21 cellular contexts compared by ENCODE assay signal in genomic region chr18:58723810-58724602, GRCh38. TPM values are rescaled to one million over a fixed set of nuclear protein-coding genes. Genes with fewer than 3 reads are reported as not detected.
A peak's percentile ranks its signal among the peaks of the same experiment; 100 is the strongest.
DNase-seq lines count a peak whose midpoint lies in the region; TF ChIP-seq lines count a peak whose summit lies in the region.
"Had no signal": no experiment of that assay in that cellular context is flagged by ENCODE, and none has a peak within 500 bp of the region (broad histone marks: within the 10 kb centered on the region; RNA-seq: fewer than 3 reads in every experiment).

No MANE protein-coding gene starts in this region.

- no peak overlapping the region for H2BK15ac ChIP-seq in mesenchymal stem cell (ENCODE audit: low read depth, poor library complexity, severe bottlenecking)

- H3K4me2 ChIP-seq in mesenchymal stem cell (ENCODE audit: low read length, poor library complexity, severe bottlenecking), result no peak overlapping the region

- H4K8ac ChIP-seq in mesenchymal stem cell (ENCODE audit: low read length), result no peak overlapping the region

- H3K9me3 ChIP-seq in mesenchymal stem cell (ENCODE audit: control insufficient read depth, low read length), result no peaks in the 10 kb centered on the region
- H3K9me3 ChIP-seq: esophagus squamous epithelium had no signal

- H3K27ac ChIP-seq in mesenchymal stem cell (ENCODE audit: low read length, poor library complexity, severe bottlenecking), result no peak overlapping the region
- H3K27ac ChIP-seq: esophagus squamous epithelium had no signal

- no peak overlapping the region for H2BK120ac ChIP-seq in mesenchymal stem cell (ENCODE audit: low read depth, low read length)

- no peaks in the 10 kb centered on the region for H3K27me3 ChIP-seq in mesenchymal stem cell (ENCODE audit: control insufficient read depth in 1 of 2, insufficient read depth in 1 of 2, low read length in 2 of 2)
- H3K27me3 ChIP-seq: esophagus squamous epithelium had no signal

- no peak overlapping the region for H3K4ac ChIP-seq in mesenchymal stem cell (ENCODE audit: low read depth in 1 of 2, low read length in 2 of 2)

- peaks cover 17% of the 10 kb centered on the region for H3K79me1 ChIP-seq in mesenchymal stem cell (replicated peaks; ENCODE audit: low read length, poor library complexity, severe bottlenecking)

- H3K4me3 ChIP-seq in fibroblast of pulmonary artery (replicated peaks; ENCODE audit: low read depth, low read length), result no peak overlapping the region
- H3K4me3 ChIP-seq in mesenchymal stem cell (ENCODE audit: insufficient read depth in 1 of 2, low read depth in 1 of 2, low read length in 2 of 2), result no peak overlapping the region
- H3K4me3 ChIP-seq: esophagus squamous epithelium had no signal

- H3K23ac ChIP-seq in mesenchymal stem cell (ENCODE audit: low read length in 2 of 2), result no peak overlapping the region

- H4K91ac ChIP-seq in mesenchymal stem cell (ENCODE audit: low read length), result no peak overlapping the region

- DNase-seq in ELR (ENCODE audit: low read depth) (peak; percentile 11), NCI-H2171 (lab: John Stamatoyannopoulos, UW) (peak; percentile 79), fibroblast of pulmonary artery (ENCODE audit: low read depth) (peak; percentile 58), mesenchymal stem cell (peak; percentile 38), NCI-H1417 (lab: John Stamatoyannopoulos, UW) (no peak), amygdala (lab: John Stamatoyannopoulos, UW) (no peak)
- no peak for DNase-seq in central memory CD4-positive, alpha-beta T cell
- DNase-seq: activated CD8-positive, alpha-beta T cell treated with anti-CD3 and anti-CD28 coated beads, Interleukin-2, amount 10 ng/mL, durations not matched to agents 7 days and 5 days; activated naive CD8-positive, alpha-beta T cell treated with anti-CD3 and anti-CD28 coated beads, Interleukin-2, amount 10 ng/mL, durations not matched to agents 7 days and 5 days; AML-193; Calu3; effector CD4-positive, alpha-beta T cell; esophagus squamous epithelium; GDM1; GOT3; KG1; left cardiac atrium; NCI-H1092 treated with DMSO at 0.1 percent for 48 hours; NCI-H2227 treated with DMSO at 0.1 percent for 48 hours; stimulated activated CD4-positive, alpha-beta T cell treated with anti-CD3 and anti-CD28 coated beads, Interleukin-4, amount 100 ng/mL, for 1 hour; T-helper 17 cell had no signal

- no peak overlapping the region for H2AK5ac ChIP-seq in mesenchymal stem cell (ENCODE audit: low read length, severe bottlenecking)

- H2AFZ ChIP-seq in mesenchymal stem cell (ENCODE audit: low read depth, low read length), result no peak overlapping the region

- no peak overlapping the region for H3K9ac ChIP-seq in mesenchymal stem cell (ENCODE audit: low read length)

- no peak overlapping the region for H3K18ac ChIP-seq in mesenchymal stem cell (ENCODE audit: low read depth in 1 of 2, low read length in 2 of 2)

- peaks cover 5% of the 10 kb centered on the region for H3K4me1 ChIP-seq in mesenchymal stem cell (ENCODE audit: control insufficient read depth, insufficient read depth, low read depth, low read length)
- H3K4me1 ChIP-seq: esophagus squamous epithelium had no signal

- no peak overlapping the region for H3K14ac ChIP-seq in mesenchymal stem cell (ENCODE audit: low read length in 2 of 2)

- H2BK5ac ChIP-seq in mesenchymal stem cell (ENCODE audit: low read depth, low read length, poor library complexity, severe bottlenecking), result no peak overlapping the region

- peaks cover 11 to 16% of the 10 kb centered on the region in 2 experiments for H3K36me3 ChIP-seq in mesenchymal stem cell (ENCODE audit: control insufficient read depth in 1 of 2, insufficient read depth in 2 of 2, low read depth in 1 of 2, low read length in 2 of 2)

- H2BK12ac ChIP-seq in mesenchymal stem cell (ENCODE audit: low read length in 2 of 2), result no peak overlapping the region

- 87% methylated on average over 3 of the region's 3 CpGs for WGBS in mesenchymal stem cell

- TF ChIP-seq CTCF in fibroblast of pulmonary artery (IDR thresholded peaks at IDR 0.05; ENCODE audit: low read length, missing control alignments), result no peak

RNA-seq across cellular contexts. Expression of gene MALT1, which starts 52.7 kb away (rescaled TPM):
- 6.1 TPM for polyA plus RNA-seq in mesenchymal stem cell (2013, experiment 1 of 2)
- polyA plus RNA-seq in mesenchymal stem cell (2013, experiment 2 of 2), result 6.3 TPM

Comparison
In these comparisons a context has a peak if more than half of its experiments do, and no peak if none do; other contexts are left out.
1. DNase-seq: peak in ELR (single experiment), NCI-H2171 (single experiment), fibroblast of pulmonary artery (single experiment) and mesenchymal stem cell (single experiment); none in central memory CD4-positive, alpha-beta T cell (single experiment), NCI-H1417 (0 of 3) and amygdala (0 of 56).